25 cellular contexts compared by ENCODE assay signal in the genomic region with DNA sequence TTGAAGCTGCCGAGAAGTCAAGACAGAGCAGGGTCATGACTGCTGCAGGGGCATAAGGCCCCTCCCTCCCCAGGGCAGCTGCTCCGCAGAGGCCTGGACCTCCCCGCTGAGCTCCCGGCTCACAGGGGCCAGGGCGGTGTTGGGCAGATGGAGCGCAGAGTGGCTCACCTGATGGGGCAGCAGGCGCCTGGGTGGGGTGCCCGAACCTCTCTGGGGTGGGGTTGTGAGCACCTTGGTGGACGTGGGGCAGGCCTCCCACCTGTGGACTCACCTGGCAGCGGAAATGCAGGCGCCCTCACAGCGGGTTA. TPM values are rescaled to one million over a fixed set of nuclear protein-coding genes. Genes with fewer than 3 reads are reported as not detected.
"Had no signal": no experiment of that assay in that cellular context is flagged by ENCODE, and none has a peak within 500 bp of the region (broad histone marks: within the 10 kb centered on the region; RNA-seq: fewer than 3 reads in every experiment).

No MANE protein-coding gene starts in this region.

- H3K4me3 Mint-ChIP-seq: T-cell had no signal

- H3K27ac ChIP-seq: PC-9, RWPE1, SJCRH30, SK-N-MC had no signal

- DNase-seq: Kasumi-1, MG63, NCI-H1048, NCI-H1436, NCI-H1694, NCI-H1930, NCI-H2029 treated with DMSO at 0.1 percent for 48 hours, NCI-H2081 treated with DMSO at 0.1 percent for 48 hours, NCI-H226, NCI-H446 treated with DMSO at 0.1 percent for 48 hours, NCI-H526 treated with DMSO at 0.1 percent for 48 hours, NCI-H774, PC-9, SIG-M5, T-cell had no signal

- H3K4me2 ChIP-seq: PC-9 had no signal

- H3K4me3 ChIP-seq: MG63, PC-9, SJCRH30, SK-N-MC had no signal

- ATAC-seq: Panc1, Right ventricle myocardium inferior, SK-N-SH treated with all-trans-retinoic acid at 6 μM for 48 hours, T-cell had no signal

- FAIRE-seq: RCC 7860 had no signal

- H3K9me3 ChIP-seq: MG63, SJCRH30 had no signal

- H3K27me3 Mint-ChIP-seq: T-cell had no signal

- H3K27ac Mint-ChIP-seq: T-cell had no signal

- H2AFZ ChIP-seq: PC-9 had no signal

- H3K27me3 ChIP-seq: MG63, SJCRH30 had no signal

RNA-seq across cellular contexts. Expression of gene MUC6, which starts 22.9 kb away (rescaled TPM):
- total RNA-seq: M059J, OCI-LY7, Right ventricle myocardium inferior, SJCRH30, SK-MEL-5 had no signal
